In genomic region chr5:53560506-53561191, GRCh38 we compare ENCODE assay signal across 8 cellular contexts.
DNase-seq lines count a peak whose midpoint lies in the region; ATAC-seq and TF ChIP-seq lines count a peak whose summit lies in the region.

NDUFS4 (plus strand) TSS chr5:53560639; CDS start chr5:53560663, 24 bp downstream.

- no peak for TF ChIP-seq CTCF in retinal pigment epithelial cell (conservative IDR thresholded peaks at IDR 0.05; ENCODE audit: low read depth, low read length)

- DNase-seq in NCI-H187 treated with DMSO at 0.1 percent for 48 hours (lab: John Stamatoyannopoulos, UW) (peak; percentile 61), T-helper 9 cell (peak; percentile 47), astrocyte of the hippocampus (ENCODE audit: low read depth, low spot score) (peak; percentile 94), hypothalamus (lab: John Stamatoyannopoulos, UW) (peak; percentile 31 to 89 (median 72)), retinal pigment epithelial cell (ENCODE audit: low read depth) (peak; percentile 81), cortex of kidney (lab: John Stamatoyannopoulos, UW) (no peak)

- ATAC-seq in GM18499 (IDR thresholded peaks at IDR 0.05; ENCODE audit: insufficient read depth, unreplicated experiment) (peak; percentile 88), HG02938 (IDR thresholded peaks at IDR 0.05; ENCODE audit: unreplicated experiment) (peak; percentile 91)

- H3K4me3 ChIP-seq in retinal pigment epithelial cell (ENCODE audit: low read length) = peak within 1 kb of the TSS; percentile 88
